17 cellular contexts compared by ENCODE assay signal in genomic region chr11:111301004-111301839, GRCh38. TPM values are rescaled to one million over a fixed set of nuclear protein-coding genes. Genes with fewer than 3 reads are reported as not detected.
DNase-seq lines count a peak whose midpoint lies in the region; ATAC-seq and TF ChIP-seq lines count a peak whose summit lies in the region.
"Had no signal": no experiment of that assay in that cellular context is flagged by ENCODE, and none has a peak within 500 bp of the region (broad histone marks: within the 10 kb centered on the region; RNA-seq: fewer than 3 reads in every experiment).

No MANE protein-coding gene starts in this region.

- H3K4me1 ChIP-seq in mucosa of descending colon (ENCODE audit: low read depth): peaks cover 35% of the 10 kb centered on the region

- H3K9me3 ChIP-seq in mucosa of descending colon: no peaks in the 10 kb centered on the region

- TF ChIP-seq POLR2A in lower leg skin (IDR thresholded peaks at IDR 0.05): no peak

- TF ChIP-seq CTCF in mucosa of descending colon (IDR thresholded peaks at IDR 0.05) (no peak), lower leg skin (IDR thresholded peaks at IDR 0.05) (no peak)

- intact Hi-C loops in mucosa of descending colon (cut with DNase I, micrococcal nuclease) (no loop called here), lower leg skin (cut with DNase I; ENCODE audit: low total_unique reads) (no loop called here)

- no peaks in the 10 kb centered on the region for H3K36me3 ChIP-seq in mucosa of descending colon (ENCODE audit: low read depth)

- H3K4me3 ChIP-seq in mucosa of descending colon (no peak overlapping the region), lower leg skin (ENCODE audit: low read depth, poor library complexity, severe bottlenecking) (no peak overlapping the region)

- WGBS in lower leg skin, 2 donors: 66 to 73% methylated on average over 5 of the region's 5 CpGs

- DNase-seq in DMS153 (lab: John Stamatoyannopoulos, UW) (peak; percentile 29), NCI-H774 (lab: John Stamatoyannopoulos, UW) (peak; percentile 18), mucosa of descending colon (peak in 2 of 3 donors; percentile 46 to 51), NOMO-1 treated with dmso at 0.1 percent for 144 hours (lab: John Stamatoyannopoulos, UW; ENCODE audit: unreplicated experiment) (no peak), lower leg skin (ENCODE audit: low spot score in 2 of 2) (no peak)
- no peak for DNase-seq in activated CD4-positive, alpha-beta T cell treated with anti-CD3 and anti-CD28 coated beads for 4 hours
- DNase-seq: activated CD8-positive, alpha-beta memory T cell treated with anti-CD3 and anti-CD28 coated beads, Interleukin-2, amount 10 ng/mL, durations not matched to agents 7 days and 5 days; foreskin fibroblast; IMR-90; kidney; NCI-H187 treated with DMSO at 0.1 percent for 48 hours; SIG-M5; stimulated activated CD8-positive, alpha-beta memory T cell treated with anti-CD3 and anti-CD28 coated beads, Interleukin-4, amount 100 ng/mL, for 48 hours had no signal

- peak; percentile 41 for ATAC-seq in HG03520 (IDR thresholded peaks at IDR 0.05; ENCODE audit: unreplicated experiment)
- no peak for ATAC-seq in mucosa of descending colon
- no peak for ATAC-seq in HG03378 (IDR thresholded peaks at IDR 0.05; ENCODE audit: unreplicated experiment)
- ATAC-seq: activated CD8-positive, alpha-beta memory T cell treated with anti-CD3 and anti-CD28 coated beads, Interleukin-2, amount 10 ng/mL, durations not matched to agents 7 days and 5 days; GM23338 had no signal

RNA-seq across cellular contexts. Expression of gene POU2AF3, which starts 2.9 kb away (rescaled TPM):
- total RNA-seq in mucosa of descending colon: 10 to 100 TPM in 1 of 3 donors, 1 to 10 TPM in 2; 6.7 to 14.5 (median 8.1) TPM
- total RNA-seq in lower leg skin: not detected
- total RNA-seq: activated CD8-positive, alpha-beta memory T cell treated with anti-CD3 and anti-CD28 coated beads, Interleukin-2, amount 10 ng/mL, durations not matched to agents 7 days and 5 days; dermis microvascular lymphatic vessel endothelial cell; IMR-90 had no signal

RNA-seq across cellular contexts. Expression of gene POU2AF2, which starts 55.7 kb away (rescaled TPM):
- 1 to 10 TPM; 1.0 to 2.1 (median 2.1) TPM for total RNA-seq in mucosa of descending colon
- not detected for total RNA-seq in lower leg skin
- total RNA-seq: activated CD8-positive, alpha-beta memory T cell treated with anti-CD3 and anti-CD28 coated beads, Interleukin-2, amount 10 ng/mL, durations not matched to agents 7 days and 5 days; dermis microvascular lymphatic vessel endothelial cell; GM23338; IMR-90; kidney had no signal

Comparison
In these comparisons a context has a peak if more than half of its experiments do, and no peak if none do; other contexts are left out.
1. DNase-seq: peak in DMS153 (single experiment), NCI-H774 (single experiment) and mucosa of descending colon (2 of 3); none in NOMO-1 treated with dmso at 0.1 percent for 144 hours (single experiment), lower leg skin (0 of 2) and activated CD4-positive, alpha-beta T cell treated with anti-CD3 and anti-CD28 coated beads for 4 hours (0 of 2).
2. RNA of gene POU2AF3, which starts 2.9 kb away (total RNA-seq): 6.7 to 14.5 TPM in mucosa of descending colon; not detected in lower leg skin; every median in the first group is over 4 times any median in the second.